Comparison of ENCODE assay signal across 1 cellular context in the genomic region with DNA sequence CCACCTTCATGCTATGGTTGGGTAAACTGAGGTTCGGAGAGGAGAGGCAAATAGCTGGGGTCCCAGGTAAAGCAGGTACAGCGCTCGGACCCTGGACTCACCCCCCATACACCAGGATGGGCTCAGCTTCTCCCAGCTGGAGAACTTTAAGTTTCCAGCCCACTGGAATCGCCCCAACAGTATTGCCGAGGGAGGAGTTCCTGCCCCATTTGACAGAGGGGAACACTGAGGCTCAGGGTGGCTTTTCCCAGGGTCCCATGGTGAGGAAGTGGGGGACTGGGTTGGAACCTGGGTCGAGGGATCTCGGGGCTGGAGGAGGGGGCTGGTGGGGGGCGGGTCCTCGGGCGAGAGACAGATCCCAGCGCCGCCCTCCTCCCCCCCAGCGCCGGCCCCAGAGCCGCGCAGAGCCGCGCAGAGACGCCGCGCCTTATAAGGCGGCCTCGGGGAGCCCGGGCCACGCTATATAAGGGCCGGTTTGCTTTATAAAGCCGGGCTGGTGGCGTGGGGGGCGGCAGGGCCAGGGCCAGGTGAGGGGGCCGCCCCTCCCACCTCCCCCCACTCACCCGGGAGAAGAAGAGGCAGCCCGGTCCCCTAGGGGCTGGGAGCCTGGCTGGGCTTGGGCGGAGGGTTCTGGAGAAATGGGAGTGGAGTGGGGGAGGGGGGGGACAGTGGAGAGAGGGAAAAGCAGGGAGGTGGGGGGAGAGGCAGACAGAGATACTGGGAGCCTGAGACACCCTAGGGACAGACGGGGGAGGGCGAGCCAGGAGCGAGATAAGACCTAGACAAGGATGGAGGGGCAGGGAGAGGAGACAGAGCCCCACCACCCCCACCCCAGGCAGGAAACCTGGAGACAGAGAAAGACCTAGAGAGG.
A peak's percentile ranks its signal among the peaks of the same experiment; 100 is the strongest.
TF ChIP-seq lines count a peak whose summit lies in the region.

No MANE protein-coding gene starts in this region.

TF ChIP-seq in GM23338, 12 proteins besides CTCF, POLR2A, EP300 and RAD21:
- TF ChIP-seq CREB1 (CRISPR knock-in tag; IDR thresholded peaks at IDR 0.05; ENCODE audit: low read depth) (peak; percentile 26; the same call in 1 of the 2 replicates), POLR2AphosphoS5 (IDR thresholded peaks at IDR 0.05; ENCODE audit: low read depth) (peak; percentile 40; the same call in 1 of the 2 replicates)
- TF ChIP-seq, protein P1, sequence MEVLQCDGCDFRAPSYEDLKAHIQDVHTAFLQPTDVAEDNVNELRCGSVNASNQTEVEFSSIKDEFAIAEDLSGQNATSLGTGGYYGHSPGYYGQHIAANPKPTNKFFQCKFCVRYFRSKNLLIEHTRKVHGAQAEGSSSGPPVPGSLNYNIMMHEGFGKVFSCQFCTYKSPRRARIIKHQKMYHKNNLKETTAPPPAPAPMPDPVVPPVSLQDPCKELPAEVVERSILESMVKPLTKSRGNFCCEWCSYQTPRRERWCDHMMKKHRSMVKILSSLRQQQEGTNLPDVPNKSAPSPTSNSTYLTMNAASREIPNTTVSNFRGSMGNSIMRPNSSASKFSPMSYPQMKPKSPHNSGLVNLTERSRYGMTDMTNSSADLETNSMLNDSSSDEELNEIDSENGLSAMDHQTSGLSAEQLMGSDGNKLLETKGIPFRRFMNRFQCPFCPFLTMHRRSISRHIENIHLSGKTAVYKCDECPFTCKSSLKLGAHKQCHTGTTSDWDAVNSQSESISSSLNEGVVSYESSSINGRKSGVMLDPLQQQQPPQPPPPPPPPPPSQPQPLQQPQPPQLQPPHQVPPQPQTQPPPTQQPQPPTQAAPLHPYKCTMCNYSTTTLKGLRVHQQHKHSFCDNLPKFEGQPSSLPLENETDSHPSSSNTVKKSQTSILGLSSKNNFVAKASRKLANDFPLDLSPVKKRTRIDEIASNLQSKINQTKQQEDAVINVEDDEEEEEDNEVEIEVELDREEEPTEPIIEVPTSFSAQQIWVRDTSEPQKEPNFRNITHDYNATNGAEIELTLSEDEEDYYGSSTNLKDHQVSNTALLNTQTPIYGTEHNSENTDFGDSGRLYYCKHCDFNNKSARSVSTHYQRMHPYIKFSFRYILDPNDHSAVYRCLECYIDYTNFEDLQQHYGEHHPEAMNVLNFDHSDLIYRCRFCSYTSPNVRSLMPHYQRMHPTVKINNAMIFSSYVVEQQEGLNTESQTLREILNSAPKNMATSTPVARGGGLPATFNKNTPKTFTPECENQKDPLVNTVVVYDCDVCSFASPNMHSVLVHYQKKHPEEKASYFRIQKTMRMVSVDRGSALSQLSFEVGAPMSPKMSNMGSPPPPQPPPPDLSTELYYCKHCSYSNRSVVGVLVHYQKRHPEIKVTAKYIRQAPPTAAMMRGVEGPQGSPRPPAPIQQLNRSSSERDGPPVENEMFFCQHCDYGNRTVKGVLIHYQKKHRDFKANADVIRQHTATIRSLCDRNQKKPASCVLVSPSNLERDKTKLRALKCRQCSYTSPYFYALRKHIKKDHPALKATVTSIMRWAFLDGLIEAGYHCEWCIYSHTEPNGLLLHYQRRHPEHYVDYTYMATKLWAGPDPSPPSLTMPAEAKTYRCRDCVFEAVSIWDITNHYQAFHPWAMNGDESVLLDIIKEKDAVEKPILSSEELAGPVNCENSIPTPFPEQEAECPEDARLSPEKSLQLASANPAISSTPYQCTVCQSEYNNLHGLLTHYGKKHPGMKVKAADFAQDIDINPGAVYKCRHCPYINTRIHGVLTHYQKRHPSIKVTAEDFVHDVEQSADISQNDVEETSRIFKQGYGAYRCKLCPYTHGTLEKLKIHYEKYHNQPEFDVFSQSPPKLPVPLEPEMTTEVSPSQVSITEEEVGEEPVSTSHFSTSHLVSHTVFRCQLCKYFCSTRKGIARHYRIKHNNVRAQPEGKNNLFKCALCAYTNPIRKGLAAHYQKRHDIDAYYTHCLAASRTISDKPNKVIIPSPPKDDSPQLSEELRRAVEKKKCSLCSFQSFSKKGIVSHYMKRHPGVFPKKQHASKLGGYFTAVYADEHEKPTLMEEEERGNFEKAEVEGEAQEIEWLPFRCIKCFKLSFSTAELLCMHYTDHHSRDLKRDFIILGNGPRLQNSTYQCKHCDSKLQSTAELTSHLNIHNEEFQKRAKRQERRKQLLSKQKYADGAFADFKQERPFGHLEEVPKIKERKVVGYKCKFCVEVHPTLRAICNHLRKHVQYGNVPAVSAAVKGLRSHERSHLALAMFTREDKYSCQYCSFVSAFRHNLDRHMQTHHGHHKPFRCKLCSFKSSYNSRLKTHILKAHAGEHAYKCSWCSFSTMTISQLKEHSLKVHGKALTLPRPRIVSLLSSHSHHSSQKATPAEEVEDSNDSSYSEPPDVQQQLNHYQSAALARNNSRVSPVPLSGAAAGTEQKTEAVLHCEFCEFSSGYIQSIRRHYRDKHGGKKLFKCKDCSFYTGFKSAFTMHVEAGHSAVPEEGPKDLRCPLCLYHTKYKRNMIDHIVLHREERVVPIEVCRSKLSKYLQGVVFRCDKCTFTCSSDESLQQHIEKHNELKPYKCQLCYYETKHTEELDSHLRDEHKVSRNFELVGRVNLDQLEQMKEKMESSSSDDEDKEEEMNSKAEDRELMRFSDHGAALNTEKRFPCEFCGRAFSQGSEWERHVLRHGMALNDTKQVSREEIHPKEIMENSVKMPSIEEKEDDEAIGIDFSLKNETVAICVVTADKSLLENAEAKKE (CRISPR knock-in tag; IDR thresholded peaks at IDR 0.05), result no peak
TF ChIP-seq in GM23338: peak in this region for 2.
